ENCODE assay signal across 20 cellular contexts in genomic region chr6:157513004-157513603, GRCh38.
DNase-seq lines count a peak whose midpoint lies in the region; ATAC-seq and TF ChIP-seq lines count a peak whose summit lies in the region.
"Had no signal": no experiment of that assay in that cellular context is flagged by ENCODE, and none has a peak within 500 bp of the region (broad histone marks: within the 10 kb centered on the region; RNA-seq: fewer than 3 reads in every experiment).

No MANE protein-coding gene starts in this region.

- POLR2A ChIA-PET in IMR-90 (lab: Charles Lee; ENCODE audit: unreplicated experiment), result no interaction called here
- POLR2A ChIA-PET in A673 (lab: Charles Lee; ENCODE audit: low non-redundant PET), result no interaction called here

- no peak overlapping the region for H2BK15ac ChIP-seq in IMR-90 (ENCODE audit: low read depth, low read length)

- peak overlapping the region; percentile 53; the same call in 1 of the 2 replicates for H3K4me2 ChIP-seq in IMR-90 (ENCODE audit: low read depth, low read length)

- in situ Hi-C loops in IMR-90 (cut with MboI; ENCODE audit: low sequenced_read_pairs), result no loop called here

- H3K9me3 ChIP-seq in IMR-90 (ENCODE audit: control insufficient read depth, insufficient read depth, low read length), result no peaks in the 10 kb centered on the region
- H3K9me3 ChIP-seq in mucosa of descending colon, result no peaks in the 10 kb centered on the region
- no peaks in the 10 kb centered on the region for H3K9me3 ChIP-seq in Peyer's patch
- no peaks in the 10 kb centered on the region for H3K9me3 ChIP-seq in A673 (ENCODE audit: low read depth, low read length, poor library complexity, severe bottlenecking)
- H3K9me3 ChIP-seq: adrenal gland, right atrium auricular region had no signal

- BruUV-seq in IMR-90 (replicated peaks; lab: Mats Ljungman, UMichigan), result no TSS peak
- BruUV-seq in A673 (replicated peaks; lab: Mats Ljungman, UMichigan), result no TSS peak

- peak overlapping the region; percentile 35; the same call in 1 of the 2 replicates for H2BK20ac ChIP-seq in IMR-90 (ENCODE audit: low read depth, low read length)

- 86% methylated on average over 1 of the region's 9 CpGs; no CpG with 5 or more reads in 1 of the 2 experiments for WGBS in IMR-90 (ENCODE audit: extremely low coverage in 2 of 2, insufficient read length in 1 of 2), 2 experiments

- H2AFZ ChIP-seq in IMR-90 (replicated peaks; ENCODE audit: low read length, poor library complexity), result no peak overlapping the region
- H2AFZ ChIP-seq: GM23248 had no signal

- no peak overlapping the region for H2AK5ac ChIP-seq in IMR-90 (ENCODE audit: low read depth, low read length)

- no peak overlapping the region for H3K23ac ChIP-seq in IMR-90 (ENCODE audit: low read depth, low read length)

- no peak overlapping the region for H2BK120ac ChIP-seq in IMR-90 (ENCODE audit: low read depth, low read length)

- H3K27ac ChIP-seq in IMR-90 (ENCODE audit: insufficient read depth, low read length), result peak overlapping the region; percentile 62; the same call in 1 of the 2 replicates
- no peak overlapping the region for H3K27ac ChIP-seq in Peyer's patch
- H3K27ac ChIP-seq in A673 (ENCODE audit: low read depth, low read length, poor library complexity, severe bottlenecking), result no peak overlapping the region
- H3K27ac ChIP-seq: adrenal gland, GM23248, right atrium auricular region had no signal

- TF ChIP-seq POLR2A in IMR-90 (IDR thresholded peaks at IDR 0.05; ENCODE audit: low read depth, low read length), result no peak
- TF ChIP-seq POLR2A in Peyer's patch (IDR thresholded peaks at IDR 0.05), result no peak

- no peak overlapping the region for H3K9ac ChIP-seq in IMR-90 (ENCODE audit: low read depth, low read length)
- H3K9ac ChIP-seq: GM23248 had no signal

- CTCF ChIA-PET in IMR-90 (lab: Yijun Ruan, JAX), result no interaction called here
- CTCF ChIA-PET in A673 (lab: Charles Lee), result no interaction called here

- no peak overlapping the region for H2BK5ac ChIP-seq in IMR-90 (ENCODE audit: low read depth, low read length, poor library complexity, severe bottlenecking)

- H3K79me1 ChIP-seq in IMR-90 (ENCODE audit: low read depth in 1 of 2, low read length in 2 of 2), result no peaks in the 10 kb centered on the region

- no peak overlapping the region for H3K56ac ChIP-seq in IMR-90 (ENCODE audit: extremely low read depth, insufficient read depth, low read length)

- no peak overlapping the region for H4K5ac ChIP-seq in IMR-90 (ENCODE audit: low read depth, low read length)

- H4K20me1 ChIP-seq in IMR-90 (ENCODE audit: insufficient read depth, low read length), result no peaks in the 10 kb centered on the region

- H3K18ac ChIP-seq in IMR-90 (ENCODE audit: low read depth, low read length), result no peak overlapping the region

- ATAC-seq in IMR-90 (ENCODE audit: low read depth), result peak; percentile 77
- peak; percentile 46 for ATAC-seq in mucosa of descending colon
- ATAC-seq in HG02798 (IDR thresholded peaks at IDR 0.05; ENCODE audit: poor library complexity, unreplicated experiment), result no peak
- ATAC-seq: CD8-positive, alpha-beta T cell; stimulated activated naive CD8-positive, alpha-beta T cell treated with anti-CD3 and anti-CD28 coated beads, Interleukin-15, Interleukin-2, amounts not matched to agents 100 U/mL and 50 U/mL, for 24 hours had no signal

- no peak overlapping the region for H2AK9ac ChIP-seq in IMR-90 (replicated peaks; ENCODE audit: low read depth, low read length, poor library complexity)

- peaks cover 8% of the 10 kb centered on the region for H3K9me1 ChIP-seq in IMR-90 (ENCODE audit: insufficient read depth, low read length)

- dilution Hi-C loops in IMR-90 (cut with HindIII; ENCODE audit: low sequenced_read_pairs, unreplicated experiment), result no loop called here

- H3K27me3 ChIP-seq in IMR-90 (ENCODE audit: control insufficient read depth, insufficient read depth, low read length) (no peaks in the 10 kb centered on the region), Peyer's patch (no peaks in the 10 kb centered on the region), A673 (replicated peaks; ENCODE audit: insufficient read depth, low read depth, low read length, poor library complexity) (no peaks in the 10 kb centered on the region)
- H3K27me3 ChIP-seq: adrenal gland, right atrium auricular region had no signal

- intact Hi-C loops in IMR-90 (cut with micrococcal nuclease) (loop anchor here (5.0 kb wide), 1 partner anchor 84 kb away; no protein-coding TSS in a partner anchor), mucosa of descending colon (cut with DNase I, micrococcal nuclease) (no loop called here), A673 (cut with micrococcal nuclease; ENCODE audit: unreplicated experiment) (no loop called here)

- DNase-seq in IMR-90 (peak; percentile 43), NCI-H2171 (lab: John Stamatoyannopoulos, UW) (peak; percentile 17), dermis blood vessel endothelial cell (peak; percentile 32), mucosa of descending colon (no peak), Peyer's patch (no peak), A673 (ENCODE audit: low spot score) (no peak), NCI-H1105 (lab: John Stamatoyannopoulos, UW) (no peak)
- DNase-seq: activated gamma-delta T cell; adrenal gland; CD8-positive, alpha-beta T cell; foreskin melanocyte; GM23248; KG1; MV-4-11; OCI-M1; SIG-M5; stimulated activated naive CD8-positive, alpha-beta T cell treated with anti-CD3 and anti-CD28 coated beads, Interleukin-15, Interleukin-2, amounts not matched to agents 100 U/mL and 50 U/mL, for 24 hours; trophoblast cell had no signal

- no peak overlapping the region for H3K14ac ChIP-seq in IMR-90 (replicated peaks; ENCODE audit: low read depth, low read length)

- H3K4ac ChIP-seq in IMR-90 (ENCODE audit: low read depth, low read length), result no peak overlapping the region

- no peak for TF ChIP-seq CTCF in IMR-90 (conservative IDR thresholded peaks at IDR 0.05; ENCODE audit: low read depth, low read length)
- TF ChIP-seq CTCF in mucosa of descending colon (IDR thresholded peaks at IDR 0.05), result no peak
- TF ChIP-seq CTCF in Peyer's patch (IDR thresholded peaks at IDR 0.05), result no peak
- no peak for TF ChIP-seq CTCF in A673 (conservative IDR thresholded peaks at IDR 0.05; ENCODE audit: low read depth, low read length)

- H4K91ac ChIP-seq in IMR-90 (ENCODE audit: insufficient read depth, low read depth, low read length), result no peak overlapping the region

- no peak for TF ChIP-seq RAD21 in IMR-90 (IDR thresholded peaks at IDR 0.05; ENCODE audit: low read length)

- no peak overlapping the region for H4K8ac ChIP-seq in IMR-90 (ENCODE audit: low read depth in 2 of 2, low read length in 2 of 2)

- no peaks in the 10 kb centered on the region for H3K36me3 ChIP-seq in IMR-90 (ENCODE audit: control insufficient read depth, insufficient read depth, low read length)
- no peaks in the 10 kb centered on the region for H3K36me3 ChIP-seq in mucosa of descending colon (ENCODE audit: low read depth)
- H3K36me3 ChIP-seq in Peyer's patch, result no peaks in the 10 kb centered on the region
- H3K36me3 ChIP-seq in A673 (ENCODE audit: insufficient read depth, low read length, poor library complexity, severe bottlenecking), result no peaks in the 10 kb centered on the region
- H3K36me3 ChIP-seq: adrenal gland, right atrium auricular region had no signal

- H3K4me1 ChIP-seq in IMR-90 (ENCODE audit: control insufficient read depth, insufficient read depth, low read length), result peaks cover 6% of the 10 kb centered on the region
- H3K4me1 ChIP-seq in mucosa of descending colon (ENCODE audit: low read depth), result no peaks in the 10 kb centered on the region
- H3K4me1 ChIP-seq in Peyer's patch, result no peaks in the 10 kb centered on the region
- H3K4me1 ChIP-seq in A673 (ENCODE audit: insufficient read depth, low read length, poor library complexity, severe bottlenecking), result no peaks in the 10 kb centered on the region
- H3K4me1 ChIP-seq: adrenal gland had no signal

- H3K4me3 ChIP-seq in IMR-90 (ENCODE audit: insufficient read depth, low read depth, low read length) (no peak overlapping the region), mucosa of descending colon (no peak overlapping the region), Peyer's patch (no peak overlapping the region), A673 (ENCODE audit: low read depth, low read length, poor library complexity, severe bottlenecking) (no peak overlapping the region)
- H3K4me3 ChIP-seq: adrenal gland, GM23248, right atrium auricular region had no signal

TF ChIP-seq in IMR-90, 13 proteins besides CTCF, POLR2A, EP300 and RAD21:
- no peak for TF ChIP-seq RFX5 (IDR thresholded peaks at IDR 0.05; ENCODE audit: low read depth, low read length)
- no peak for TF ChIP-seq SMC3 (IDR thresholded peaks at IDR 0.05; ENCODE audit: low read depth, low read length)
- TF ChIP-seq NFE2L2 (IDR thresholded peaks at IDR 0.05; ENCODE audit: low read depth, low read length), result no peak
- no peak for TF ChIP-seq BHLHE40 (IDR thresholded peaks at IDR 0.05; ENCODE audit: low read depth, low read length)
- no peak for TF ChIP-seq CHD1 (IDR thresholded peaks at IDR 0.05; ENCODE audit: low read depth, low read length)
- TF ChIP-seq CEBPB (IDR thresholded peaks at IDR 0.05; ENCODE audit: low read depth, low read length), result no peak
- no peak for TF ChIP-seq RCOR1 (IDR thresholded peaks at IDR 0.05; ENCODE audit: insufficient replicate concordance, low read length)
- TF ChIP-seq ELK1 (IDR thresholded peaks at IDR 0.05; ENCODE audit: borderline replicate concordance, low read depth, low read length), result no peak
- no peak for TF ChIP-seq MAZ (IDR thresholded peaks at IDR 0.05; ENCODE audit: borderline replicate concordance, low read depth, low read length)

Comparison
In these comparisons a context has a peak if more than half of its experiments do, and no peak if none do; other contexts are left out.
1. DNase-seq: peak in IMR-90 (single experiment), NCI-H2171 (single experiment) and dermis blood vessel endothelial cell (single experiment); none in mucosa of descending colon (0 of 3), Peyer's patch (0 of 3), A673 (single experiment) and NCI-H1105 (single experiment).